1 cellular context compared by ENCODE assay signal in the genomic region with DNA sequence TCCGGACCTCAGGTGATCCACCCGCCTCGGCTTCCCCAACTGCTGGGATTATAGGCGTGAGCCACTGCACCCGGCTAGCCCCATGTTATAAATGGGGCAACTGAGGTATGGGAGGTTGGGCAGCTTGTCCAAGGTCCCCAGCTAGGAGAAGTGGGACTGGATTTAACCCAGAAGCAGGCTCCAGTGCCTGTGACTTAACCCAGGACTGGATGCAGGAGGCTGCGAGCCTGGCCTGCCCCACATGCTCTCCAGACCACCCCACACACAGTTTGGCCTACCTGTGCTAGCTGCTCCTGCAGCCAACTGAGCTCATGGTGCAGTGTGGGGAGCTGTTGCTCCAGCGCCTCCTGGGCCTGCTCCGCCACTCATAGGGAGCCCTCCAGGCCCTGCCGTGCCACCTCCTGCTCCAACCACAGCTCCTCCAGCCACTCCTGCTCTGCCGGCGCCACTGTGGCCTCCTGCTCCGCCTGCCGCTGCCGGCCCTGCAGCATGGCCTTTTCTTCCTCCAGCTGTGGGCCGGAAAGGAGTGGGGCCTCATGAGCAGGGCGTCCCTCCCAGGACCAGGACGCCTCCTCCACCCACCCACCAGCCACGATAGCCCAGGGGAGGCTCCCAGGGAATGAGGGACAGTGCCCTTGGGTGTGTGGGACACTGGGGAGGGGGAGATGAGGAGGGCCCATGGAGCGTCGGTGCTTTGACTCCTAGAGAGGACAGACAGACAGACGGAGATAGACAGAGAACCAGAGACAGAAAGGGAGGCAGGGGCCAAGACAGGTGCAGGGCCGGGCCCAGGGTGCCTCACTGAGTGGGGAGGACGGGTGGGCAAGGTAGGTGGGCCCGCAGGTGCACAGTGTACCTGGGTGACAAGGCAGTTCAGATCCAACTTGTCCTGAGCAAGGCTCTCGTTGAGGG.
TF ChIP-seq lines count a peak whose summit lies in the region.

No MANE protein-coding gene starts in this region.

TF ChIP-seq in K562, 482 proteins besides CTCF, POLR2A, EP300 and RAD21 (continued from another document and continues in another):
- TF ChIP-seq, protein P1, sequence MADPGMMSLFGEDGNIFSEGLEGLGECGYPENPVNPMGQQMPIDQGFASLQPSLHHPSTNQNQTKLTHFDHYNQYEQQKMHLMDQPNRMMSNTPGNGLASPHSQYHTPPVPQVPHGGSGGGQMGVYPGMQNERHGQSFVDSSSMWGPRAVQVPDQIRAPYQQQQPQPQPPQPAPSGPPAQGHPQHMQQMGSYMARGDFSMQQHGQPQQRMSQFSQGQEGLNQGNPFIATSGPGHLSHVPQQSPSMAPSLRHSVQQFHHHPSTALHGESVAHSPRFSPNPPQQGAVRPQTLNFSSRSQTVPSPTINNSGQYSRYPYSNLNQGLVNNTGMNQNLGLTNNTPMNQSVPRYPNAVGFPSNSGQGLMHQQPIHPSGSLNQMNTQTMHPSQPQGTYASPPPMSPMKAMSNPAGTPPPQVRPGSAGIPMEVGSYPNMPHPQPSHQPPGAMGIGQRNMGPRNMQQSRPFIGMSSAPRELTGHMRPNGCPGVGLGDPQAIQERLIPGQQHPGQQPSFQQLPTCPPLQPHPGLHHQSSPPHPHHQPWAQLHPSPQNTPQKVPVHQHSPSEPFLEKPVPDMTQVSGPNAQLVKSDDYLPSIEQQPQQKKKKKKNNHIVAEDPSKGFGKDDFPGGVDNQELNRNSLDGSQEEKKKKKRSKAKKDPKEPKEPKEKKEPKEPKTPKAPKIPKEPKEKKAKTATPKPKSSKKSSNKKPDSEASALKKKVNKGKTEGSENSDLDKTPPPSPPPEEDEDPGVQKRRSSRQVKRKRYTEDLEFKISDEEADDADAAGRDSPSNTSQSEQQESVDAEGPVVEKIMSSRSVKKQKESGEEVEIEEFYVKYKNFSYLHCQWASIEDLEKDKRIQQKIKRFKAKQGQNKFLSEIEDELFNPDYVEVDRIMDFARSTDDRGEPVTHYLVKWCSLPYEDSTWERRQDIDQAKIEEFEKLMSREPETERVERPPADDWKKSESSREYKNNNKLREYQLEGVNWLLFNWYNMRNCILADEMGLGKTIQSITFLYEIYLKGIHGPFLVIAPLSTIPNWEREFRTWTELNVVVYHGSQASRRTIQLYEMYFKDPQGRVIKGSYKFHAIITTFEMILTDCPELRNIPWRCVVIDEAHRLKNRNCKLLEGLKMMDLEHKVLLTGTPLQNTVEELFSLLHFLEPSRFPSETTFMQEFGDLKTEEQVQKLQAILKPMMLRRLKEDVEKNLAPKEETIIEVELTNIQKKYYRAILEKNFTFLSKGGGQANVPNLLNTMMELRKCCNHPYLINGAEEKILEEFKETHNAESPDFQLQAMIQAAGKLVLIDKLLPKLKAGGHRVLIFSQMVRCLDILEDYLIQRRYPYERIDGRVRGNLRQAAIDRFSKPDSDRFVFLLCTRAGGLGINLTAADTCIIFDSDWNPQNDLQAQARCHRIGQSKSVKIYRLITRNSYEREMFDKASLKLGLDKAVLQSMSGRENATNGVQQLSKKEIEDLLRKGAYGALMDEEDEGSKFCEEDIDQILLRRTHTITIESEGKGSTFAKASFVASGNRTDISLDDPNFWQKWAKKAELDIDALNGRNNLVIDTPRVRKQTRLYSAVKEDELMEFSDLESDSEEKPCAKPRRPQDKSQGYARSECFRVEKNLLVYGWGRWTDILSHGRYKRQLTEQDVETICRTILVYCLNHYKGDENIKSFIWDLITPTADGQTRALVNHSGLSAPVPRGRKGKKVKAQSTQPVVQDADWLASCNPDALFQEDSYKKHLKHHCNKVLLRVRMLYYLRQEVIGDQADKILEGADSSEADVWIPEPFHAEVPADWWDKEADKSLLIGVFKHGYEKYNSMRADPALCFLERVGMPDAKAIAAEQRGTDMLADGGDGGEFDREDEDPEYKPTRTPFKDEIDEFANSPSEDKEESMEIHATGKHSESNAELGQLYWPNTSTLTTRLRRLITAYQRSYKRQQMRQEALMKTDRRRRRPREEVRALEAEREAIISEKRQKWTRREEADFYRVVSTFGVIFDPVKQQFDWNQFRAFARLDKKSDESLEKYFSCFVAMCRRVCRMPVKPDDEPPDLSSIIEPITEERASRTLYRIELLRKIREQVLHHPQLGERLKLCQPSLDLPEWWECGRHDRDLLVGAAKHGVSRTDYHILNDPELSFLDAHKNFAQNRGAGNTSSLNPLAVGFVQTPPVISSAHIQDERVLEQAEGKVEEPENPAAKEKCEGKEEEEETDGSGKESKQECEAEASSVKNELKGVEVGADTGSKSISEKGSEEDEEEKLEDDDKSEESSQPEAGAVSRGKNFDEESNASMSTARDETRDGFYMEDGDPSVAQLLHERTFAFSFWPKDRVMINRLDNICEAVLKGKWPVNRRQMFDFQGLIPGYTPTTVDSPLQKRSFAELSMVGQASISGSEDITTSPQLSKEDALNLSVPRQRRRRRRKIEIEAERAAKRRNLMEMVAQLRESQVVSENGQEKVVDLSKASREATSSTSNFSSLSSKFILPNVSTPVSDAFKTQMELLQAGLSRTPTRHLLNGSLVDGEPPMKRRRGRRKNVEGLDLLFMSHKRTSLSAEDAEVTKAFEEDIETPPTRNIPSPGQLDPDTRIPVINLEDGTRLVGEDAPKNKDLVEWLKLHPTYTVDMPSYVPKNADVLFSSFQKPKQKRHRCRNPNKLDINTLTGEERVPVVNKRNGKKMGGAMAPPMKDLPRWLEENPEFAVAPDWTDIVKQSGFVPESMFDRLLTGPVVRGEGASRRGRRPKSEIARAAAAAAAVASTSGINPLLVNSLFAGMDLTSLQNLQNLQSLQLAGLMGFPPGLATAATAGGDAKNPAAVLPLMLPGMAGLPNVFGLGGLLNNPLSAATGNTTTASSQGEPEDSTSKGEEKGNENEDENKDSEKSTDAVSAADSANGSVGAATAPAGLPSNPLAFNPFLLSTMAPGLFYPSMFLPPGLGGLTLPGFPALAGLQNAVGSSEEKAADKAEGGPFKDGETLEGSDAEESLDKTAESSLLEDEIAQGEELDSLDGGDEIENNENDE (IDR thresholded peaks at IDR 0.05; ENCODE audit: low read depth, low read length) = peak; percentile 34
- TF ChIP-seq ETV6 (IDR thresholded peaks at IDR 0.05; ENCODE audit: borderline replicate concordance in 1 of 2, low read depth in 2 of 2, low read length in 1 of 2) (no peak), ETV6 (CRISPR knock-in tag; IDR thresholded peaks at IDR 0.05; ENCODE audit: borderline replicate concordance) (no peak), NFATC3 (IDR thresholded peaks at IDR 0.05) (no peak), RBM22 (IDR thresholded peaks at IDR 0.05; ENCODE audit: low read depth, low read length, poor library complexity, severe bottlenecking) (peak; percentile 94), KDM4B (IDR thresholded peaks at IDR 0.05; ENCODE audit: borderline replicate concordance in 2 of 2, low read depth in 1 of 2) (no peak), PCBP1 (IDR thresholded peaks at IDR 0.05; ENCODE audit: low read depth, low read length, poor library complexity, severe bottlenecking) (no peak), EZH2 (IDR thresholded peaks at IDR 0.05; ENCODE audit: borderline replicate concordance, low read depth, low read length) (no peak), HNRNPLL (IDR thresholded peaks at IDR 0.05; ENCODE audit: low read depth, low read length, poor library complexity, severe bottlenecking) (no peak), KDM2B (CRISPR knock-in tag; IDR thresholded peaks at IDR 0.05) (no peak), RUNX1 (IDR thresholded peaks at IDR 0.05; ENCODE audit: low read depth) (no peak), TGIF2 (CRISPR knock-in tag; IDR thresholded peaks at IDR 0.05) (0 out of 2 replicates have a peak, but pooled peaks have one; percentile 50), ZBTB7A (IDR thresholded peaks at IDR 0.05; ENCODE audit: borderline replicate concordance, control insufficient read depth, low read depth, low read length) (peak; percentile 49; the same call in 1 of the 2 replicates), ZNF143 (CRISPR knock-in tag; IDR thresholded peaks at IDR 0.05) (peak; percentile 61), ZNF75A (CRISPR knock-in tag; IDR thresholded peaks at IDR 0.05) (no peak), PRMT5 (CRISPR knock-in tag; IDR thresholded peaks at IDR 0.05) (peak; percentile 91), ZNF274 (IDR thresholded peaks at IDR 0.05; ENCODE audit: borderline replicate concordance, low read depth, low read length) (no peak), GABPB1 (CRISPR knock-in tag; IDR thresholded peaks at IDR 0.05) (0 out of 2 replicates have a peak, but pooled peaks have one; percentile 6), KDM5B (IDR thresholded peaks at IDR 0.05; ENCODE audit: insufficient replicate concordance, low read depth, low read length) (peak; percentile 33), SMARCA4 (IDR thresholded peaks at IDR 0.05) (no peak)
- TF ChIP-seq, protein P2, sequence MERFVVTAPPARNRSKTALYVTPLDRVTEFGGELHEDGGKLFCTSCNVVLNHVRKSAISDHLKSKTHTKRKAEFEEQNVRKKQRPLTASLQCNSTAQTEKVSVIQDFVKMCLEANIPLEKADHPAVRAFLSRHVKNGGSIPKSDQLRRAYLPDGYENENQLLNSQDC (CRISPR knock-in tag; IDR thresholded peaks at IDR 0.05) = no peak
- TF ChIP-seq, protein P3, sequence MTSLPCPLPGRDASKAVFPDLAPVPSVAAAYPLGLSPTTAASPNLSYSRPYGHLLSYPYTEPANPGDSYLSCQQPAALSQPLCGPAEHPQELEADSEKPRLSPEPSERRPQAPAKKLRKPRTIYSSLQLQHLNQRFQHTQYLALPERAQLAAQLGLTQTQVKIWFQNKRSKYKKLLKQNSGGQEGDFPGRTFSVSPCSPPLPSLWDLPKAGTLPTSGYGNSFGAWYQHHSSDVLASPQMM (CRISPR knock-in tag; IDR thresholded peaks at IDR 0.05) = no peak
- TF ChIP-seq, protein P4, sequence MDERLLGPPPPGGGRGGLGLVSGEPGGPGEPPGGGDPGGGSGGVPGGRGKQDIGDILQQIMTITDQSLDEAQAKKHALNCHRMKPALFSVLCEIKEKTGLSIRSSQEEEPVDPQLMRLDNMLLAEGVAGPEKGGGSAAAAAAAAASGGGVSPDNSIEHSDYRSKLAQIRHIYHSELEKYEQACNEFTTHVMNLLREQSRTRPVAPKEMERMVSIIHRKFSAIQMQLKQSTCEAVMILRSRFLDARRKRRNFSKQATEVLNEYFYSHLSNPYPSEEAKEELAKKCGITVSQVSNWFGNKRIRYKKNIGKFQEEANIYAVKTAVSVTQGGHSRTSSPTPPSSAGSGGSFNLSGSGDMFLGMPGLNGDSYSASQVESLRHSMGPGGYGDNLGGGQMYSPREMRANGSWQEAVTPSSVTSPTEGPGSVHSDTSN (CRISPR knock-in tag; IDR thresholded peaks at IDR 0.05; ENCODE audit: low read depth) = 0 out of 2 replicates have a peak, but pooled peaks have one; percentile 25
- TF ChIP-seq, protein P4 (tag; conservative IDR thresholded peaks at IDR 0.05; ENCODE audit: low read depth) = no peak
- TF ChIP-seq, protein P5, sequence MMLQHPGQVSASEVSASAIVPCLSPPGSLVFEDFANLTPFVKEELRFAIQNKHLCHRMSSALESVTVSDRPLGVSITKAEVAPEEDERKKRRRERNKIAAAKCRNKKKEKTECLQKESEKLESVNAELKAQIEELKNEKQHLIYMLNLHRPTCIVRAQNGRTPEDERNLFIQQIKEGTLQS (IDR thresholded peaks at IDR 0.05) = no peak
- TF ChIP-seq, protein P5 (CRISPR knock-in tag; conservative IDR thresholded peaks at IDR 0.05) = peak; percentile 66; the same call in 1 of the 2 replicates
- TF ChIP-seq, protein P6, sequence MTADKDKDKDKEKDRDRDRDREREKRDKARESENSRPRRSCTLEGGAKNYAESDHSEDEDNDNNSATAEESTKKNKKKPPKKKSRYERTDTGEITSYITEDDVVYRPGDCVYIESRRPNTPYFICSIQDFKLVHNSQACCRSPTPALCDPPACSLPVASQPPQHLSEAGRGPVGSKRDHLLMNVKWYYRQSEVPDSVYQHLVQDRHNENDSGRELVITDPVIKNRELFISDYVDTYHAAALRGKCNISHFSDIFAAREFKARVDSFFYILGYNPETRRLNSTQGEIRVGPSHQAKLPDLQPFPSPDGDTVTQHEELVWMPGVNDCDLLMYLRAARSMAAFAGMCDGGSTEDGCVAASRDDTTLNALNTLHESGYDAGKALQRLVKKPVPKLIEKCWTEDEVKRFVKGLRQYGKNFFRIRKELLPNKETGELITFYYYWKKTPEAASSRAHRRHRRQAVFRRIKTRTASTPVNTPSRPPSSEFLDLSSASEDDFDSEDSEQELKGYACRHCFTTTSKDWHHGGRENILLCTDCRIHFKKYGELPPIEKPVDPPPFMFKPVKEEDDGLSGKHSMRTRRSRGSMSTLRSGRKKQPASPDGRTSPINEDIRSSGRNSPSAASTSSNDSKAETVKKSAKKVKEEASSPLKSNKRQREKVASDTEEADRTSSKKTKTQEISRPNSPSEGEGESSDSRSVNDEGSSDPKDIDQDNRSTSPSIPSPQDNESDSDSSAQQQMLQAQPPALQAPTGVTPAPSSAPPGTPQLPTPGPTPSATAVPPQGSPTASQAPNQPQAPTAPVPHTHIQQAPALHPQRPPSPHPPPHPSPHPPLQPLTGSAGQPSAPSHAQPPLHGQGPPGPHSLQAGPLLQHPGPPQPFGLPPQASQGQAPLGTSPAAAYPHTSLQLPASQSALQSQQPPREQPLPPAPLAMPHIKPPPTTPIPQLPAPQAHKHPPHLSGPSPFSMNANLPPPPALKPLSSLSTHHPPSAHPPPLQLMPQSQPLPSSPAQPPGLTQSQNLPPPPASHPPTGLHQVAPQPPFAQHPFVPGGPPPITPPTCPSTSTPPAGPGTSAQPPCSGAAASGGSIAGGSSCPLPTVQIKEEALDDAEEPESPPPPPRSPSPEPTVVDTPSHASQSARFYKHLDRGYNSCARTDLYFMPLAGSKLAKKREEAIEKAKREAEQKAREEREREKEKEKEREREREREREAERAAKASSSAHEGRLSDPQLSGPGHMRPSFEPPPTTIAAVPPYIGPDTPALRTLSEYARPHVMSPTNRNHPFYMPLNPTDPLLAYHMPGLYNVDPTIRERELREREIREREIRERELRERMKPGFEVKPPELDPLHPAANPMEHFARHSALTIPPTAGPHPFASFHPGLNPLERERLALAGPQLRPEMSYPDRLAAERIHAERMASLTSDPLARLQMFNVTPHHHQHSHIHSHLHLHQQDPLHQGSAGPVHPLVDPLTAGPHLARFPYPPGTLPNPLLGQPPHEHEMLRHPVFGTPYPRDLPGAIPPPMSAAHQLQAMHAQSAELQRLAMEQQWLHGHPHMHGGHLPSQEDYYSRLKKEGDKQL (CRISPR knock-in tag; IDR thresholded peaks at IDR 0.05; ENCODE audit: borderline replicate concordance) = 0 out of 2 replicates have a peak, but pooled peaks have one; percentile 7
